Comparison of ENCODE assay signal across 8 cellular contexts in genomic region chr7:43582503-43583423, GRCh38. TPM values are rescaled to one million over a fixed set of nuclear protein-coding genes. Genes with fewer than 3 reads are reported as not detected.
A peak's percentile ranks its signal among the peaks of the same experiment; 100 is the strongest.
DNase-seq lines count a peak whose midpoint lies in the region; ATAC-seq and TF ChIP-seq lines count a peak whose summit lies in the region.

Gene STK17A, plus strand, starts transcription at chr7:43583108. Its CDS starts 136 bp downstream, at chr7:43583244.

- peak within 1 kb of the TSS; percentile 91 to 98 (median 96) for H3K4me3 Mint-ChIP-seq in immature natural killer cell

- H3K9me3 ChIP-seq in WERI-Rb-1 (ENCODE audit: severe bottlenecking) (no peaks in the 10 kb centered on the region), mammary epithelial cell (replicated peaks; ENCODE audit: insufficient read depth, low read length) (no peaks in the 10 kb centered on the region), spleen (no peaks in the 10 kb centered on the region)

- H4K20me1 ChIP-seq in mammary epithelial cell (ENCODE audit: insufficient read depth, low read length), result no peaks in the 10 kb centered on the region

- H2AFZ ChIP-seq in mammary epithelial cell (ENCODE audit: low read depth, low read length), result peak within 1 kb of the TSS; percentile 34

- peaks cover 0 to 3% (median 0%) of the 10 kb centered on the region in 3 donors for H3K36me3 Mint-ChIP-seq in immature natural killer cell

- BruUV-seq in mammary epithelial cell (replicated peaks; lab: Mats Ljungman, UMichigan), result no TSS peak

- peaks cover 15 to 34% (median 24%) of the 10 kb centered on the region in 3 donors for H3K27me3 Mint-ChIP-seq in immature natural killer cell (ENCODE audit: low read depth in 3 of 3)

- H3K79me2 ChIP-seq in mammary epithelial cell (ENCODE audit: insufficient read depth, low read length), result peaks cover 48% of the 10 kb centered on the region

- H3K4me1 Mint-ChIP-seq in immature natural killer cell, result peaks cover 36 to 37% of the 10 kb centered on the region in 2 donors

- TF ChIP-seq POLR2A in spleen (IDR thresholded peaks at IDR 0.05), result peak; percentile 44 to 92 (median 86)

- 7% methylated on average over 21 of the region's 83 CpGs for WGBS in mammary epithelial cell (ENCODE audit: low coverage, missing lambda C conversion rate)
- 1 to 7% (median 2%) methylated on average over 6 to 83 of the region's 83 CpGs for WGBS in spleen, 5 donors

- 0 out of 2 replicates have a peak, but pooled peaks cover 3% of the 10 kb centered on the region for H3K36me3 ChIP-seq in WERI-Rb-1
- H3K36me3 ChIP-seq in mammary epithelial cell (ENCODE audit: insufficient read depth, low read length), result no peaks in the 10 kb centered on the region
- H3K36me3 ChIP-seq in spleen, result no peaks in the 10 kb centered on the region

- ATAC-seq in GM18867 (IDR thresholded peaks at IDR 0.05; ENCODE audit: unreplicated experiment) (peak; percentile 70), HG03103 (IDR thresholded peaks at IDR 0.05; ENCODE audit: low read depth, unreplicated experiment) (peak; percentile 66)

- CTCF ChIA-PET in mammary epithelial cell (lab: Charles Lee; ENCODE audit: low non-redundant PET), result interaction anchor here (0.6 to 1.4 kb wide), 24 partner anchors 8 to 348 kb away, joined by 3 to 33 read pairs (median 6); no protein-coding TSS in a partner anchor

- in situ Hi-C loops in ACHN (cut with HindIII; ENCODE audit: low pct_ligation_motif_present, low pct_unique_long_range_greater_than_20kb, low sequenced_read_pairs) (loop anchor here (25.0 kb wide), 2 partner anchors 130 to 255 kb away; no protein-coding TSS in a partner anchor), mammary epithelial cell (cut with MboI; ENCODE audit: low sequenced_read_pairs in 2 of 2) (loop anchor here (10.0 to 25.0 kb wide), 3 partner anchors 122 to 255 kb away; no protein-coding TSS in a partner anchor)

- peak within 1 kb of the TSS; percentile 88 for H3K4me2 ChIP-seq in mammary epithelial cell (ENCODE audit: insufficient read depth, low read depth, low read length)

- dilution Hi-C loops in mammary epithelial cell (cut with HindIII; ENCODE audit: low sequenced_read_pairs), result no loop called here

- intact Hi-C loops in mammary epithelial cell (cut with micrococcal nuclease) (loop anchor here (1.0 to 5.0 kb wide), 5 partner anchors 118 to 642 kb away; no protein-coding TSS in a partner anchor), spleen (cut with DNase I; ENCODE audit: low total_unique reads) (loop anchor here (2.0 to 10.0 kb wide), 3 partner anchors 52 to 252 kb away; no protein-coding TSS in a partner anchor)

- peak; percentile 95 for DNase-seq in ACHN
- peak; percentile 89 for DNase-seq in NCI-H2171 (lab: John Stamatoyannopoulos, UW)
- peak; percentile 90 for DNase-seq in WERI-Rb-1
- peak; percentile 90 for DNase-seq in mammary epithelial cell
- DNase-seq in immature natural killer cell, result peak; percentile 95 to 97 (median 97)
- DNase-seq in spleen, result peak; percentile 100

- TF ChIP-seq CTCF in WERI-Rb-1 (IDR thresholded peaks at IDR 0.05; ENCODE audit: low read depth, low read length) (peak; percentile 98), mammary epithelial cell (conservative IDR thresholded peaks at IDR 0.05 in 1 of 2, IDR thresholded peaks at IDR 0.05 in 1 of 2; ENCODE audit: extremely low read depth in 1 of 2, insufficient read depth in 1 of 2, low read depth in 1 of 2, low read length in 2 of 2) (peak; percentile 92 to 99), spleen (IDR thresholded peaks at IDR 0.05 in 8 of 11, conservative IDR thresholded peaks at IDR 0.05 in 3 of 11) (peak; percentile 97 to 100 (median 100))

- peak within 1 kb of the TSS; percentile 99 for H3K9ac ChIP-seq in mammary epithelial cell (ENCODE audit: insufficient read depth, low read length)

- H3K4me1 ChIP-seq in mammary epithelial cell (ENCODE audit: insufficient read depth, low read length) (peaks cover 13% of the 10 kb centered on the region), spleen (peaks cover 19 to 44% (median 38%) of the 10 kb centered on the region in 6 donors)

- H3K27me3 ChIP-seq in WERI-Rb-1 (ENCODE audit: insufficient read depth, low read depth, severe bottlenecking) (peaks cover 3% of the 10 kb centered on the region), mammary epithelial cell (ENCODE audit: insufficient read depth, low read length) (no peaks in the 10 kb centered on the region), spleen (replicated peaks in 1 of 7) (peaks cover 0 to 9% (median 0%) of the 10 kb centered on the region in 7 donors)

- peak within 1 kb of the TSS; percentile 94 to 98 (median 97) for H3K27ac Mint-ChIP-seq in immature natural killer cell

- no peaks in the 10 kb centered on the region for H3K9me3 Mint-ChIP-seq in immature natural killer cell

- peak within 1 kb of the TSS; percentile 80 for H3K4me3 ChIP-seq in WERI-Rb-1 (ENCODE audit: low read depth, low read length)
- peak within 1 kb of the TSS; percentile 82 to 98 (median 96) for H3K4me3 ChIP-seq in mammary epithelial cell (replicated peaks in 1 of 3; ENCODE audit: insufficient read depth in 1 of 3, low read depth in 2 of 3, low read length in 3 of 3)
- H3K4me3 ChIP-seq in spleen, result peak within 1 kb of the TSS; percentile 79 to 98 (median 91)

- H3K27ac ChIP-seq in WERI-Rb-1 (peak within 1 kb of the TSS; percentile 49), mammary epithelial cell (ENCODE audit: insufficient read depth, low read depth, low read length) (peak within 1 kb of the TSS; percentile 98), spleen (peak within 1 kb of the TSS; percentile 85 to 100 (median 99))

RNA-seq across cellular contexts. Expression of gene STK17A, which starts in this region (rescaled TPM):
- total RNA-seq in mammary epithelial cell, result 100 to 1,000 TPM; 109 to 140 TPM
- 40.9 TPM for polyA plus RNA-seq in mammary epithelial cell
- 27.2 TPM for polyA minus RNA-seq in mammary epithelial cell
- polyA plus RNA-seq in immature natural killer cell, result 100 to 1,000 TPM; 255 to 300 (median 271) TPM
- 10 to 100 TPM; 45.5 to 70.1 (median 63.8) TPM for total RNA-seq in spleen
- polyA plus RNA-seq in spleen, result 10 to 100 TPM; 33.4 to 41.9 (median 40.2) TPM

Comparison
In these comparisons a context has a peak if more than half of its experiments do, and no peak if none do; other contexts are left out.
1. Peak in every context shown above with its lines: DNase-seq, ATAC-seq, H3K4me3 ChIP-seq and H3K27ac ChIP-seq.
2. H3K27ac ChIP-seq: peak in every context shown above with its lines; median percentile 99 in spleen; 98 in mammary epithelial cell; 49 in WERI-Rb-1.